Comparison of ENCODE assay signal across 26 cellular contexts in the genomic region with DNA sequence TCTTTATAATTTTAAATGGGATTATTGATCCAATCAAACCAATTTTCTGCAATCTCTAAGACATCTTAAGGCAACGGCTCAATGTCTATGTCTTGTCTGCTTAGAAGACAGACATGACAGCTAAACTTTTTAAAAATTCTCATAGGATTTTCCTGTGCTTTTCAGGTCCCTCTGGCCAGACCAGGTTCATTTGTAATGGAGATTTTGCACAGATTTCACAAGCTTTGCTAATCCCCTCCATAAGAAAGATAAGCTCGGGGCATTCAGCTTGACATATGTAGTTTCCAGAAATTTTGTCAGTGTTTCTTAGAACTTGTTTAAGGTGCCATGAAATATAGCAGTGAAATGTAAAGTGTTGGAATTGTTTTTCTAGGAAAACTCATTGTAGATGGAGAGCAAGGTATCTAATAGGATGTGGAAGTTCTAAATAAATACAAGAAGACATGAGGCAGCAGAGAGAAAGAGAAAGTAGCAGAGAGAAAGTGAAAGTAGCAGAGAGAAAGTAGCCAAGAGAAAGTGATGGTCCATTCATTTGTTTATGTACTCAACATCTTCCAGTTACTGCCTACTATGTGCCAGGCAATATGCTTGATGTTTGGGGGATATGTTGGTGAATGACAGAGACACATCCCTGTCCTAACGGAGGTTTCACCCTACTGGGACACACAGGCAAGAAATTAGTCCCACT.
DNase-seq lines count a peak whose midpoint lies in the region; ATAC-seq, FAIRE-seq and TF ChIP-seq lines count a peak whose summit lies in the region.
"Had no signal": no experiment of that assay in that cellular context is flagged by ENCODE, and none has a peak within 500 bp of the region (broad histone marks: within the 10 kb centered on the region; RNA-seq: fewer than 3 reads in every experiment).

No MANE protein-coding gene starts in this region.

- H3K79me2 ChIP-seq in GM12878 (ENCODE audit: control insufficient read depth, insufficient read depth, low read length) = no peaks in the 10 kb centered on the region

- no TSS peak for BruUV-seq in GM12878 (replicated peaks; lab: Mats Ljungman, UMichigan)

- WGBS in GM12878 (ENCODE audit: insufficient coverage, insufficient replicate concordance, low lambda C conversion rate, missing lambda C conversion rate) = 43% methylated on average over 3 of the region's 3 CpGs
- 67 to 73% methylated on average over 3 of the region's 3 CpGs for WGBS in aorta, 2 donors

- no peaks in the 10 kb centered on the region for H4K20me1 ChIP-seq in BLaER1
- no peaks in the 10 kb centered on the region for H4K20me1 ChIP-seq in GM12878 (ENCODE audit: control insufficient read depth, insufficient read depth)

- no peak for TF ChIP-seq RAD21 in GM12878 (IDR thresholded peaks at IDR 0.05; ENCODE audit: insufficient read depth, low read depth, low read length)

- H3K4me1 ChIP-seq in BLaER1 (0 out of 2 replicates have a peak, but pooled peaks cover 5% of the 10 kb centered on the region), GM12878 (ENCODE audit: control insufficient read depth, insufficient read depth, low read length) (no peaks in the 10 kb centered on the region), aorta (ENCODE audit: control insufficient read depth in 1 of 2, insufficient read depth in 2 of 2, low read length in 2 of 2) (no peaks in the 10 kb centered on the region)
- H3K4me1 ChIP-seq: pancreas, stomach, upper lobe of right lung had no signal

- no peaks in the 10 kb centered on the region for H3K36me3 ChIP-seq in BLaER1
- no peaks in the 10 kb centered on the region for H3K36me3 ChIP-seq in GM12878 (ENCODE audit: control insufficient read depth in 2 of 2, insufficient read depth in 2 of 2, low read length in 1 of 2)
- H3K36me3 ChIP-seq in aorta (ENCODE audit: control insufficient read depth in 1 of 2, insufficient read depth in 2 of 2, low read length in 1 of 2) = no peaks in the 10 kb centered on the region
- H3K36me3 ChIP-seq: pancreas, stomach, upper lobe of right lung had no signal

- no peak for FAIRE-seq in GM12878 (lab: Jason Lieb, UNC)
- FAIRE-seq: colon, endometrium, pancreas had no signal

- RAD21 ChIA-PET in GM12878 (lab: Charles Lee; ENCODE audit: unreplicated experiment) = no interaction called here

- DNase-seq in HT1080 (ENCODE audit: low read depth) = peak; percentile 24
- no peak for DNase-seq in GM12878 (ENCODE audit: low read depth, low spot score)
- DNase-seq in aorta = no peak
- no peak for DNase-seq in HUDEP-2 (lab: John Stamatoyannopoulos, UW; ENCODE audit: unreplicated experiment in 76 of 76)
- DNase-seq in NCI-H1930 (lab: John Stamatoyannopoulos, UW) = no peak
- no peak for DNase-seq in SHP77 (lab: John Stamatoyannopoulos, UW)
- DNase-seq: activated CD4-positive, alpha-beta T cell treated with anti-CD3 and anti-CD28 coated beads, Interleukin-2, amount 10 ng/mL, durations not matched to agents 7 days and 5 days; activated naive CD4-positive, alpha-beta T cell treated with anti-CD3 and anti-CD28 coated beads, Interleukin-2, amount 50 U/mL, for 16 hours; activated T-cell treated with anti-CD3 and anti-CD28 coated beads for 4 hours; CD4-positive, alpha-beta T cell; islet precursor cell; KBM-7; mammary epithelial cell; naive thymus-derived CD8-positive, alpha-beta T cell; NCI-H1092 treated with DMSO at 0.1 percent for 48 hours; NCI-H69; pancreas; stimulated activated CD4-positive, alpha-beta T cell treated with anti-CD3 and anti-CD28 coated beads, Interleukin-1b, Interleukin-23, amount 100 ng/mL, for 48 hours; stomach; upper lobe of right lung had no signal

- SMC1A ChIA-PET in GM12878 (lab: Charles Lee; ENCODE audit: uncharacterized antibody, unreplicated experiment) = no interaction called here

- no peaks in the 10 kb centered on the region for H3K27me3 ChIP-seq in BLaER1
- no peaks in the 10 kb centered on the region for H3K27me3 ChIP-seq in GM12878 (replicated peaks in 1 of 2; ENCODE audit: control insufficient read depth in 2 of 2, insufficient read depth in 2 of 2, low read length in 1 of 2)
- H3K27me3 ChIP-seq in aorta (ENCODE audit: control insufficient read depth in 1 of 2, insufficient read depth in 2 of 2, low read length in 1 of 2) = no peaks in the 10 kb centered on the region
- H3K27me3 ChIP-seq: pancreas, stomach, upper lobe of right lung had no signal

- H3K9ac ChIP-seq in BLaER1 (no peak overlapping the region), GM12878 (ENCODE audit: control insufficient read depth, insufficient read depth, low read length) (no peak overlapping the region)

- no peak for TF ChIP-seq CTCF in GM12878 (IDR thresholded peaks at IDR 0.05 in 2 of 3, conservative IDR thresholded peaks at IDR 0.05 in 1 of 3; ENCODE audit: control insufficient read depth in 2 of 3, extremely low read depth in 1 of 3, insufficient read depth in 1 of 3, low read depth in 3 of 3, low read length in 3 of 3)

- in situ Hi-C loops in GM12878 (cut with MboI) = no loop called here

- no peak for TF ChIP-seq EP300 in GM12878 (IDR thresholded peaks at IDR 0.05; ENCODE audit: borderline replicate concordance in 1 of 2, control insufficient read depth in 1 of 2, low read depth in 2 of 2, low read length in 2 of 2)

- peak overlapping the region; percentile 17; the same call in 1 of the 2 replicates for H3K4me2 ChIP-seq in BLaER1
- peak overlapping the region; percentile 44; the same call in 1 of the 2 replicates for H3K4me2 ChIP-seq in GM12878 (ENCODE audit: control insufficient read depth, insufficient read depth)

- H3K4me3 ChIP-seq in BLaER1 (no peak overlapping the region), GM12878 (no peak overlapping the region), aorta (ENCODE audit: low read length in 2 of 2) (no peak overlapping the region)
- H3K4me3 ChIP-seq: pancreas, stomach, upper lobe of right lung had no signal

- TF ChIP-seq POLR2A in GM12878 (IDR thresholded peaks at IDR 0.05; ENCODE audit: low read depth, low read length) = no peak

- intact Hi-C loops in GM12878 (cut with micrococcal nuclease; ENCODE audit: unreplicated experiment) (no loop called here), aorta (cut with DNase I) (no loop called here)

- H2AFZ ChIP-seq in GM12878 (ENCODE audit: control insufficient read depth, low read depth, low read length) = peak overlapping the region; percentile 67

- ATAC-seq in GM19351 (IDR thresholded peaks at IDR 0.05; ENCODE audit: unreplicated experiment) = peak; percentile 61
- ATAC-seq in GM12878 = peak; percentile 80
- no peak for ATAC-seq in aorta (ENCODE audit: low FRiP score)
- ATAC-seq: naive thymus-derived CD8-positive, alpha-beta T cell; pancreas; sciatic nerve; upper lobe of right lung had no signal

- H3K27ac ChIP-seq in BLaER1 (no peak overlapping the region), GM12878 (ENCODE audit: control insufficient read depth, insufficient read depth) (no peak overlapping the region), aorta (ENCODE audit: low read depth in 1 of 2, low read length in 2 of 2) (no peak overlapping the region)
- H3K27ac ChIP-seq: HL-60, pancreas, stomach, upper lobe of right lung had no signal

- CTCF ChIA-PET in GM12878 (lab: Yijun Ruan, JAX) = interaction anchor here (0.9 kb wide), 1 partner anchor 89 kb away, joined by 3 read pairs; no protein-coding TSS in a partner anchor

- H3K9me3 ChIP-seq in BLaER1 = 0 out of 2 replicates have a peak, but pooled peaks cover 3% of the 10 kb centered on the region
- no peaks in the 10 kb centered on the region for H3K9me3 ChIP-seq in GM12878 (replicated peaks; ENCODE audit: control insufficient read depth, insufficient read depth, low read length)
- H3K9me3 ChIP-seq in aorta (ENCODE audit: control insufficient read depth, low read length) = no peaks in the 10 kb centered on the region
- H3K9me3 ChIP-seq: pancreas, stomach, upper lobe of right lung had no signal

- POLR2A ChIA-PET in GM12878 (lab: Charles Lee) = no interaction called here

TF ChIP-seq in GM12878, 131 proteins besides CTCF, POLR2A, EP300 and RAD21:
- TF ChIP-seq, protein P1, sequence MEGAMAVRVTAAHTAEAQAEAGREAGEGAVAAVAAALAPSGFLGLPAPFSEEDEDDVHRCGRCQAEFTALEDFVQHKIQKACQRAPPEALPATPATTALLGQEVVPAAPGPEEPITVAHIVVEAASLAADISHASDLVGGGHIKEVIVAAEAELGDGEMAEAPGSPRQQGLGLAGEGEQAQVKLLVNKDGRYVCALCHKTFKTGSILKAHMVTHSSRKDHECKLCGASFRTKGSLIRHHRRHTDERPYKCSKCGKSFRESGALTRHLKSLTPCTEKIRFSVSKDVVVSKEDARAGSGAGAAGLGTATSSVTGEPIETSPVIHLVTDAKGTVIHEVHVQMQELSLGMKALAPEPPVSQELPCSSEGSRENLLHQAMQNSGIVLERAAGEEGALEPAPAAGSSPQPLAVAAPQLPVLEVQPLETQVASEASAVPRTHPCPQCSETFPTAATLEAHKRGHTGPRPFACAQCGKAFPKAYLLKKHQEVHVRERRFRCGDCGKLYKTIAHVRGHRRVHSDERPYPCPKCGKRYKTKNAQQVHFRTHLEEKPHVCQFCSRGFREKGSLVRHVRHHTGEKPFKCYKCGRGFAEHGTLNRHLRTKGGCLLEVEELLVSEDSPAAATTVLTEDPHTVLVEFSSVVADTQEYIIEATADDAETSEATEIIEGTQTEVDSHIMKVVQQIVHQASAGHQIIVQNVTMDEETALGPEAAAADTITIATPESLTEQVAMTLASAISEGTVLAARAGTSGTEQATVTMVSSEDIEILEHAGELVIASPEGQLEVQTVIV (IDR thresholded peaks at IDR 0.05; ENCODE audit: borderline replicate concordance, partially characterized antibody) = no peak
- no peak for TF ChIP-seq ESRRA (IDR thresholded peaks at IDR 0.05; ENCODE audit: low read length)
- TF ChIP-seq BMI1 (IDR thresholded peaks at IDR 0.05; ENCODE audit: borderline replicate concordance) = no peak
- TF ChIP-seq, protein P2, sequence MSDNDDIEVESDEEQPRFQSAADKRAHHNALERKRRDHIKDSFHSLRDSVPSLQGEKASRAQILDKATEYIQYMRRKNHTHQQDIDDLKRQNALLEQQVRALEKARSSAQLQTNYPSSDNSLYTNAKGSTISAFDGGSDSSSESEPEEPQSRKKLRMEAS (IDR thresholded peaks at IDR 0.05; ENCODE audit: low read depth, low read length) = no peak
- TF ChIP-seq EZH2 (IDR thresholded peaks at IDR 0.05; ENCODE audit: borderline replicate concordance, control insufficient read depth, low read depth, low read length) = no peak
- TF ChIP-seq SP1 (IDR thresholded peaks at IDR 0.05; ENCODE audit: low read depth, low read length) = no peak
- no peak for TF ChIP-seq SPI1 (IDR thresholded peaks at IDR 0.05; ENCODE audit: borderline replicate concordance, insufficient read depth, low read depth, low read length)
- no peak for TF ChIP-seq SREBF1 (IDR thresholded peaks at IDR 0.05; ENCODE audit: low read length)
- TF ChIP-seq EED (IDR thresholded peaks at IDR 0.05; ENCODE audit: low read depth) = no peak
